8 cellular contexts compared by ENCODE assay signal in the genomic region with DNA sequence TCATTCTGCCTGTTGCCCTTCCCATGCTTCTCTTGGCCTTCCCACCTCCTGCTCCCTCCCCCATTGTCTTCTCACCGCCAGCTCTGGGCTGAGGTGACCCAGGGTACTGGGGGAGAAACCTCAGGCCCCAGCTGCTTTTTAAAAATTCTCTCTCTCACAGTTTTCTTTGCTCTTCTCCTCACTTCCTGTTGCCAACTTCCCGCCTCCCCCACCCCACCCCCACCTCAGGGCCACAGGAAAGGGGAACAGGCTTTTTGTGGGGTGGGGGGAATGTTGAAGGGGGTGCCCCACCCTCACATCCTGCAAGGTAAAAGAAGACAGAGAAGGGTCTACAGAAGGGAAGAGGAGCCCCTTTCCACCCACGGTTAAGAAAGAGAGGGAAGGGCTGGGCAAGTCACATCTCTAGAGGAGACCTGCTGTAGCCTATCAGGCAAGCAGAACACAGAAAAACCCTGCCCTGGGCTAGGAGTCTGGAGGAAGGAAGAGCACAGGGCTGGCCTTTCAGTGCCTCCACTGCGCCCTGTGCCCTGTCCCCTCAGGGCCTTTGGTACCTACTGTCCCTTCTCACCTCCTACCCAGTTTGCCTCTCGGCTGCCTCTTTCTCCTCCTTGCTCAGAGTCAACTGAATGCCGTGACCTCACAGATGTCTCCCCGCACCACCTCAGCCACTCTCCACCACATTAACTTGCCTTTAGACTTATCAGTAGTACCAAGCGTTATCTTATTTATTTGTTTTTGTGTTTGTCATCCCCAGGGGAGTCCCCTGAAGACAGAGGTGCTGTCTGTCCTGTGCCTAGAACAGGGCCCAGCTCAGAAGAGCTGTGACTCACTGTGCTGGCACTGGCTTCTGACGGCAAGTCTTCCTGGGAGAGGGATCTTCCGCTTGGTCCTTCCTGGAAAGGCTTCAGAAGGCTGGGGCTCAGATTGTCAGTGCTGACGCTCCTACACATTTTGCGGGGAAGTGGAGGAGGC. TPM values are rescaled to one million over a fixed set of nuclear protein-coding genes. Genes with fewer than 3 reads are reported as not detected.
DNase-seq lines count a peak whose midpoint lies in the region; ATAC-seq and TF ChIP-seq lines count a peak whose summit lies in the region.

No MANE protein-coding gene starts in this region.

- H3K27me3 Mint-ChIP-seq in activated naive CD8-positive, alpha-beta T cell, result no peaks in the 10 kb centered on the region

- peak; percentile 44 to 59 for ATAC-seq in lower lobe of right lung
- no peak for ATAC-seq in HG03565 (IDR thresholded peaks at IDR 0.05; ENCODE audit: unreplicated experiment)

- H3K4me3 Mint-ChIP-seq in activated naive CD8-positive, alpha-beta T cell, result peak overlapping the region; percentile 95

- intact Hi-C loops in lower lobe of right lung (cut with DNase I), result no loop called here

- H3K4me1 Mint-ChIP-seq in activated naive CD8-positive, alpha-beta T cell (ENCODE audit: low read depth), result peaks cover 79% of the 10 kb centered on the region

- peaks cover 37% of the 10 kb centered on the region for H3K4me1 ChIP-seq in lower lobe of right lung

- peaks cover 36% of the 10 kb centered on the region for H3K27me3 ChIP-seq in lower lobe of right lung (ENCODE audit: low read depth)

- peak; percentile 53 for DNase-seq in stimulated activated CD4-positive, alpha-beta T cell treated with anti-CD3 and anti-CD28 coated beads, Interleukin-1b, Interleukin-23, amount 100 ng/mL, for 48 hours
- DNase-seq in stimulated activated CD4-positive, alpha-beta T cell treated with anti-CD3 and anti-CD28 coated beads, Interleukin-12 subunit alpha, Interleukin-12 subunit beta, amount 100 ng/mL, for 4 hours, result no peak
- DNase-seq in NOMO-1 (lab: John Stamatoyannopoulos, UW; ENCODE audit: unreplicated experiment in 2 of 2), result peak; percentile 65 to 72
- DNase-seq in lower lobe of right lung, result no peak
- no peak for DNase-seq in NCI-H524 treated with DMSO at 0.1 percent for 48 hours (lab: John Stamatoyannopoulos, UW)
- no peak for DNase-seq in DMS 273 (lab: John Stamatoyannopoulos, UW; ENCODE audit: unreplicated experiment)

- H3K9me3 Mint-ChIP-seq in activated naive CD8-positive, alpha-beta T cell (ENCODE audit: low read depth), result no peaks in the 10 kb centered on the region

- H3K36me3 Mint-ChIP-seq in activated naive CD8-positive, alpha-beta T cell, result peaks cover 11% of the 10 kb centered on the region

- peak overlapping the region; percentile 78 for H3K27ac ChIP-seq in lower lobe of right lung

- TF ChIP-seq CTCF in lower lobe of right lung (IDR thresholded peaks at IDR 0.05), result no peak

- peak overlapping the region; percentile 57 for H3K4me3 ChIP-seq in lower lobe of right lung

- no peaks in the 10 kb centered on the region for H3K9me3 ChIP-seq in lower lobe of right lung

- peaks cover 3% of the 10 kb centered on the region for H3K36me3 ChIP-seq in lower lobe of right lung

- peak overlapping the region; percentile 100 for H3K27ac Mint-ChIP-seq in activated naive CD8-positive, alpha-beta T cell

RNA-seq across cellular contexts. Expression of gene ARHGAP9, which starts 1.7 kb away (rescaled TPM):
- total RNA-seq in lower lobe of right lung, result 54.2 TPM

RNA-seq across cellular contexts. Expression of gene MARS1, which starts 9.9 kb away (rescaled TPM):
- 131 TPM for total RNA-seq in lower lobe of right lung

RNA-seq across cellular contexts. Expression of gene GLI1, which starts 18.4 kb away (rescaled TPM):
- 0.21 TPM for total RNA-seq in lower lobe of right lung

RNA-seq across cellular contexts. Expression of gene INHBE, which starts 22.9 kb away (rescaled TPM):
- not detected for total RNA-seq in lower lobe of right lung

RNA-seq across cellular contexts. Expression of gene DDIT3, which starts 42.3 kb away (rescaled TPM):
- 26.1 TPM for total RNA-seq in lower lobe of right lung

Comparison
In these comparisons a context has a peak if more than half of its experiments do, and no peak if none do; other contexts are left out.
1. DNase-seq: peak in stimulated activated CD4-positive, alpha-beta T cell treated with anti-CD3 and anti-CD28 coated beads, Interleukin-1b, Interleukin-23, amount 100 ng/mL, for 48 hours (single experiment) and NOMO-1 (2 of 2); none in stimulated activated CD4-positive, alpha-beta T cell treated with anti-CD3 and anti-CD28 coated beads, Interleukin-12 subunit alpha, Interleukin-12 subunit beta, amount 100 ng/mL, for 4 hours (single experiment), lower lobe of right lung (single experiment), NCI-H524 treated with DMSO at 0.1 percent for 48 hours (single experiment) and DMS 273 (single experiment).